ENCODE assay signal across 1 cellular context in genomic region chr4:44678094-44679023, GRCh38.
TF ChIP-seq lines count a peak whose summit lies in the region.

Gene GUF1, plus strand, starts transcription at chr4:44678420. Its CDS starts 203 bp downstream, at chr4:44678623.

TF ChIP-seq in K562, 482 proteins besides CTCF, POLR2A, EP300 and RAD21 (continued from another document and continues in another):
- TF ChIP-seq ZNF511 (CRISPR knock-in tag; IDR thresholded peaks at IDR 0.05) (no peak), ZKSCAN8 (CRISPR knock-in tag; IDR thresholded peaks at IDR 0.05) (no peak), RFX1 (IDR thresholded peaks at IDR 0.05) (no peak), YY1 (IDR thresholded peaks at IDR 0.05; ENCODE audit: borderline replicate concordance in 1 of 3, control insufficient read depth in 1 of 3, extremely low read depth in 1 of 3, insufficient read depth in 3 of 3, insufficient read length in 1 of 3, insufficient replicate concordance in 2 of 3, low read depth in 1 of 3, low read length in 2 of 3) (peak in 1 of 3 experiments; percentile 11), ZNF717 (CRISPR knock-in tag; IDR thresholded peaks at IDR 0.05) (no peak), ZNF444 (CRISPR knock-in tag; IDR thresholded peaks at IDR 0.05) (no peak), TCF7L2 (IDR thresholded peaks at IDR 0.05; ENCODE audit: low read depth, low read length) (no peak), L3MBTL2 (IDR thresholded peaks at IDR 0.05) (peak; percentile 83), RBM34 (IDR thresholded peaks at IDR 0.05; ENCODE audit: borderline replicate concordance, insufficient read depth, low read length) (no peak), NFXL1 (CRISPR knock-in tag; IDR thresholded peaks at IDR 0.05) (no peak), ZNF41 (CRISPR knock-in tag; conservative IDR thresholded peaks at IDR 0.05) (no peak), TARDBP (IDR thresholded peaks at IDR 0.05) (no peak), IRF9 (tag; IDR thresholded peaks at IDR 0.05) (no peak), FOXP1 (CRISPR knock-in tag; IDR thresholded peaks at IDR 0.05) (no peak), EGR1 (conservative IDR thresholded peaks at IDR 0.05) (peak; percentile 90), ZNF696 (CRISPR knock-in tag; conservative IDR thresholded peaks at IDR 0.05) (no peak), ZNF347 (CRISPR knock-in tag; IDR thresholded peaks at IDR 0.05; ENCODE audit: low read depth) (no peak), FOSL1 (tag; conservative IDR thresholded peaks at IDR 0.05) (0 out of 2 replicates have a peak, but pooled peaks have one; percentile 23), ZNF239 (CRISPR knock-in tag; IDR thresholded peaks at IDR 0.05) (no peak), NFE2L1 (tag; IDR thresholded peaks at IDR 0.05; ENCODE audit: borderline replicate concordance, low read depth) (no peak), MCM2 (IDR thresholded peaks at IDR 0.05; ENCODE audit: low read depth) (no peak), ZNF780A (CRISPR knock-in tag; IDR thresholded peaks at IDR 0.05) (no peak), USF1 (CRISPR knock-in tag; IDR thresholded peaks at IDR 0.05) (peak; percentile 96), UBTF (IDR thresholded peaks at IDR 0.05; ENCODE audit: borderline replicate concordance in 1 of 2, low read depth in 2 of 2, low read length in 2 of 2) (0 out of 4 replicates have a peak, but pooled peaks have one; percentile 21 to 25), TCFL5 (CRISPR knock-in tag; conservative IDR thresholded peaks at IDR 0.05) (no peak), MYNN (IDR thresholded peaks at IDR 0.05) (no peak), MYNN (CRISPR knock-in tag; IDR thresholded peaks at IDR 0.05) (no peak), ZFP30 (CRISPR knock-in tag; IDR thresholded peaks at IDR 0.05; ENCODE audit: borderline replicate concordance) (no peak), POLR2H (tag; IDR thresholded peaks at IDR 0.05; ENCODE audit: low read depth) (peak; percentile 70), MIER1 (IDR thresholded peaks at IDR 0.05; ENCODE audit: low read depth) (no peak), ZBTB2 (IDR thresholded peaks at IDR 0.05) (peak; percentile 99), HNRNPH1 (optimal IDR thresholded peaks at IDR 0.05; ENCODE audit: low read depth, low read length) (no peak), THAP12 (CRISPR knock-in tag; IDR thresholded peaks at IDR 0.05) (no peak), NBN (IDR thresholded peaks at IDR 0.05; ENCODE audit: low read depth) (no peak), ATF3 (IDR thresholded peaks at IDR 0.05) (peak; percentile 59), ATF3 (CRISPR knock-in tag; conservative IDR thresholded peaks at IDR 0.05) (no peak), LCOR (CRISPR knock-in tag; IDR thresholded peaks at IDR 0.05) (no peak), FOXK1 (CRISPR knock-in tag; IDR thresholded peaks at IDR 0.05; ENCODE audit: borderline replicate concordance) (no peak), HLTF (IDR thresholded peaks at IDR 0.05) (no peak), PTRF (tag; IDR thresholded peaks at IDR 0.05) (no peak), NFRKB (IDR thresholded peaks at IDR 0.05; ENCODE audit: low read depth) (no peak), TAF7 (tag; IDR thresholded peaks at IDR 0.05) (no peak), KHSRP (IDR thresholded peaks at IDR 0.05) (no peak), THAP7 (CRISPR knock-in tag; IDR thresholded peaks at IDR 0.05) (no peak), CTCFL (IDR thresholded peaks at IDR 0.05; ENCODE audit: borderline replicate concordance, insufficient read depth, low read depth, low read length, poor library complexity, severe bottlenecking) (no peak), ZNF175 (CRISPR knock-in tag; IDR thresholded peaks at IDR 0.05; ENCODE audit: low read depth) (no peak), TFAP4 (CRISPR knock-in tag; IDR thresholded peaks at IDR 0.05; ENCODE audit: borderline replicate concordance) (peak; percentile 56; the same call in 1 of the 2 replicates), KLF13 (tag; IDR thresholded peaks at IDR 0.05; ENCODE audit: borderline replicate concordance, low read depth) (no peak), HDAC8 (tag; IDR thresholded peaks at IDR 0.05) (no peak), CBFB (CRISPR knock-in tag; IDR thresholded peaks at IDR 0.05) (no peak), RBM14 (IDR thresholded peaks at IDR 0.05; ENCODE audit: borderline replicate concordance, insufficient read depth, low read depth, low read length) (no peak), ZNF174 (CRISPR knock-in tag; IDR thresholded peaks at IDR 0.05) (no peak), ZNF224 (CRISPR knock-in tag; IDR thresholded peaks at IDR 0.05) (no peak), ZBTB33 (CRISPR knock-in tag; IDR thresholded peaks at IDR 0.05) (no peak), NONO (IDR thresholded peaks at IDR 0.05; ENCODE audit: low read depth in 2 of 2, low read length in 1 of 2) (no peak), HNRNPL (IDR thresholded peaks at IDR 0.05; ENCODE audit: low read depth, low read length) (no peak), ERF (CRISPR knock-in tag; IDR thresholded peaks at IDR 0.05) (no peak), MAFF (IDR thresholded peaks at IDR 0.05; ENCODE audit: low read length) (no peak), CBX3 (IDR thresholded peaks at IDR 0.05; ENCODE audit: borderline replicate concordance in 1 of 2, low read length in 2 of 2) (no peak; a peak in 1 of 3 replicates), BHLHE40 (IDR thresholded peaks at IDR 0.05; ENCODE audit: low read length) (peak; percentile 99), ZBTB17 (CRISPR knock-in tag; IDR thresholded peaks at IDR 0.05) (no peak), TCF3 (CRISPR knock-in tag; IDR thresholded peaks at IDR 0.05) (no peak), ZNF785 (CRISPR knock-in tag; IDR thresholded peaks at IDR 0.05) (no peak), COPS2 (conservative IDR thresholded peaks at IDR 0.05) (no peak), HNRNPK (IDR thresholded peaks at IDR 0.05; ENCODE audit: low read depth, low read length, poor library complexity, severe bottlenecking) (no peak), DIDO1 (tag; IDR thresholded peaks at IDR 0.05; ENCODE audit: low read depth) (peak; percentile 97)
